ENCODE assay signal across 35 cellular contexts in genomic region chrX:44619039-44619438, GRCh38.
"Had no signal": no experiment of that assay in that cellular context is flagged by ENCODE, and none has a peak within 500 bp of the region (broad histone marks: within the 10 kb centered on the region; RNA-seq: fewer than 3 reads in every experiment).

No MANE protein-coding gene starts in this region.

- H3K9me3 ChIP-seq: adrenal gland, body of pancreas, breast epithelium had no signal

- H3K4me3 ChIP-seq: adrenal gland, body of pancreas, breast epithelium had no signal

- H3K9me3 Mint-ChIP-seq: activated B cell treated with CpG ODN at 0.5 μM for 24 hours; activated CD4-positive, alpha-beta memory T cell treated with anti-CD3 and anti-CD28 coated beads for 36 hours; activated CD4-positive, alpha-beta T cell treated with anti-CD3 and anti-CD28 coated beads, Interleukin-2, amount 10 ng/mL, durations not matched to agents 24 days and 14 days; activated CD8-positive, alpha-beta T cell treated with anti-CD3 and anti-CD28 coated beads for 36 hours; activated naive CD4-positive, alpha-beta T cell treated with anti-CD3 and anti-CD28 coated beads for 36 hours; activated naive CD4-positive, alpha-beta T cell treated with anti-CD3 and anti-CD28 coated beads, Interleukin-2, amount 50 U/mL, for 72 hours; activated naive CD8-positive, alpha-beta T cell treated with anti-CD3 and anti-CD28 coated beads for 36 hours; activated T-cell treated with anti-CD3 and anti-CD28 coated beads, Interleukin-2, amount 50 U/mL, for 4 hours; activated T-cell treated with anti-CD3 and anti-CD28 coated beads, Interleukin-2, amount 50 U/mL, for 72 hours; activated T-helper 1 cell treated with anti-CD3 and anti-CD28 coated beads, Interleukin-12 subunit alpha, Interleukin-12 subunit beta, Interleukin-2, Interleukin-4 antibody, amounts not matched to agents 30 ng/mL and 10 ng/mL and 1 ng/mL, durations not matched to agents 14 hours and 24 hours and 36 hours; activated T-helper 17 cell treated with anti-CD3 and anti-CD28 coated beads, Interleukin-2, amount 50 U/mL, for 72 hours; T-helper 1 cell treated with Interleukin-12 subunit alpha and Interleukin-12 subunit beta and Interleukin-4 antibody, amounts not matched to agents 30 μg/mL and 1 μg/mL, for 36 hours; T-helper 2 cell treated with Interferon-gamma antibody and Interleukin-4, amounts not matched to agents 5 μg/mL and 100 μg/mL, for 36 hours had no signal

- H3K36me3 ChIP-seq: adrenal gland, brain microvascular endothelial cell, breast epithelium had no signal

- H3K27me3 ChIP-seq: adrenal gland, body of pancreas, brain microvascular endothelial cell had no signal

- H3K36me3 Mint-ChIP-seq: activated CD4-positive, alpha-beta memory T cell treated with anti-CD3 and anti-CD28 coated beads for 36 hours; activated naive CD4-positive, alpha-beta T cell treated with anti-CD3 and anti-CD28 coated beads, Interleukin-2, amount 50 U/mL, for 72 hours; activated naive CD8-positive, alpha-beta T cell treated with anti-CD3 and anti-CD28 coated beads for 36 hours had no signal

- H3K4me3 Mint-ChIP-seq: activated B cell treated with CpG ODN at 0.5 μM for 24 hours; activated CD4-positive, alpha-beta memory T cell treated with anti-CD3 and anti-CD28 coated beads for 36 hours; activated CD4-positive, alpha-beta T cell treated with anti-CD3 and anti-CD28 coated beads, Interleukin-2, amount 10 ng/mL, durations not matched to agents 24 days and 14 days; activated CD8-positive, alpha-beta T cell treated with anti-CD3 and anti-CD28 coated beads for 36 hours; activated naive CD4-positive, alpha-beta T cell treated with anti-CD3 and anti-CD28 coated beads for 36 hours; activated naive CD8-positive, alpha-beta T cell treated with anti-CD3 and anti-CD28 coated beads for 36 hours; activated T-cell treated with anti-CD3 and anti-CD28 coated beads, Interleukin-2, amount 50 U/mL, for 4 hours; activated T-cell treated with anti-CD3 and anti-CD28 coated beads, Interleukin-2, amount 50 U/mL, for 72 hours; activated T-helper 1 cell treated with anti-CD3 and anti-CD28 coated beads, Interleukin-12 subunit alpha, Interleukin-12 subunit beta, Interleukin-2, Interleukin-4 antibody, amounts not matched to agents 30 ng/mL and 10 ng/mL and 1 ng/mL, durations not matched to agents 14 hours and 24 hours and 36 hours; activated T-helper 17 cell treated with anti-CD3 and anti-CD28 coated beads, Interleukin-2, amount 50 U/mL, for 72 hours; T-helper 1 cell treated with Interleukin-12 subunit alpha and Interleukin-12 subunit beta and Interleukin-4 antibody, amounts not matched to agents 30 μg/mL and 1 μg/mL, for 36 hours; T-helper 2 cell treated with Interferon-gamma antibody and Interleukin-4, amounts not matched to agents 5 μg/mL and 100 μg/mL, for 36 hours had no signal

- ATAC-seq: activated CD8-positive, alpha-beta T cell treated with anti-CD3 and anti-CD28 coated beads for 36 hours; activated naive CD4-positive, alpha-beta T cell treated with anti-CD3 and anti-CD28 coated beads, Interleukin-2, amount 50 U/mL, for 72 hours; activated T-cell treated with anti-CD3 and anti-CD28 coated beads, Interleukin-2, amount 50 U/mL, for 4 hours; activated T-cell treated with anti-CD3 and anti-CD28 coated beads, Interleukin-2, amount 50 U/mL, for 72 hours; activated T-helper 17 cell treated with anti-CD3 and anti-CD28 coated beads, Interleukin-2, amount 50 U/mL, for 72 hours; body of pancreas had no signal

- DNase-seq: activated B cell treated with CpG ODN at 0.5 μM for 24 hours; activated CD4-positive, alpha-beta memory T cell treated with anti-CD3 and anti-CD28 coated beads for 36 hours; activated CD4-positive, alpha-beta T cell treated with anti-CD3 and anti-CD28 coated beads for 4 hours; activated CD4-positive, alpha-beta T cell treated with anti-CD3 and anti-CD28 coated beads, Interleukin-2, amount 10 ng/mL, durations not matched to agents 24 days and 14 days; activated CD4-positive, alpha-beta T cell treated with anti-CD3 and anti-CD28 coated beads, Interleukin-2, amount 50 U/mL, for 1 hour; activated CD4-positive, alpha-beta T cell treated with anti-CD3 and anti-CD28 coated beads, Interleukin-2, amount 50 U/mL, for 4 hours; activated CD4-positive, CD25-positive, alpha-beta regulatory T cell treated with anti-CD3 and anti-CD28 coated beads, Interleukin-2, amount 50 U/mL, for 72 hours; activated CD8-positive, alpha-beta memory T cell treated with anti-CD3 and anti-CD28 coated beads, Interleukin-2, amount 50 U/mL, for 4 hours; activated CD8-positive, alpha-beta T cell treated with anti-CD3 and anti-CD28 coated beads for 36 hours; activated effector memory CD4-positive, alpha-beta T cell treated with anti-CD3 and anti-CD28 coated beads, Interleukin-2, amount 50 U/mL, for 16 hours; activated gamma-delta T cell treated with Interleukin-2 at 50 U/mL for 16 hours; activated naive CD4-positive, alpha-beta T cell; activated naive CD4-positive, alpha-beta T cell treated with anti-CD3 and anti-CD28 coated beads for 36 hours; activated naive CD4-positive, alpha-beta T cell treated with anti-CD3 and anti-CD28 coated beads, Interleukin-2, amount 50 U/mL, for 16 hours; activated naive CD8-positive, alpha-beta T cell treated with anti-CD3 and anti-CD28 coated beads for 36 hours; activated T-cell treated with anti-CD3 and anti-CD28 coated beads for 4 hours; activated T-cell treated with anti-CD3 and anti-CD28 coated beads, Interleukin-2, amount 50 U/mL, for 1 hour; activated T-cell treated with anti-CD3 and anti-CD28 coated beads, Interleukin-2, amount 50 U/mL, for 4 hours; activated T-cell treated with anti-CD3 and anti-CD28 coated beads, Interleukin-2, amount 50 U/mL, for 72 hours; adrenal gland; amniotic stem cell; aorta; body of pancreas; brain microvascular endothelial cell; central memory CD4-positive, alpha-beta T cell; T-helper 1 cell; T-helper 2 cell; T-helper 9 cell had no signal

- H3K27ac Mint-ChIP-seq: activated B cell treated with CpG ODN at 0.5 μM for 24 hours; activated CD4-positive, alpha-beta memory T cell treated with anti-CD3 and anti-CD28 coated beads for 36 hours; activated CD4-positive, alpha-beta T cell treated with anti-CD3 and anti-CD28 coated beads, Interleukin-2, amount 10 ng/mL, durations not matched to agents 24 days and 14 days; activated CD8-positive, alpha-beta T cell treated with anti-CD3 and anti-CD28 coated beads for 36 hours; activated naive CD4-positive, alpha-beta T cell treated with anti-CD3 and anti-CD28 coated beads for 36 hours; activated naive CD4-positive, alpha-beta T cell treated with anti-CD3 and anti-CD28 coated beads, Interleukin-2, amount 50 U/mL, for 72 hours; activated naive CD8-positive, alpha-beta T cell treated with anti-CD3 and anti-CD28 coated beads for 36 hours; activated T-cell treated with anti-CD3 and anti-CD28 coated beads, Interleukin-2, amount 50 U/mL, for 72 hours; activated T-helper 1 cell treated with anti-CD3 and anti-CD28 coated beads, Interleukin-12 subunit alpha, Interleukin-12 subunit beta, Interleukin-2, Interleukin-4 antibody, amounts not matched to agents 30 ng/mL and 10 ng/mL and 1 ng/mL, durations not matched to agents 14 hours and 24 hours and 36 hours; activated T-helper 17 cell treated with anti-CD3 and anti-CD28 coated beads, Interleukin-2, amount 50 U/mL, for 72 hours; T-helper 1 cell treated with Interleukin-12 subunit alpha and Interleukin-12 subunit beta and Interleukin-4 antibody, amounts not matched to agents 30 μg/mL and 1 μg/mL, for 36 hours; T-helper 2 cell treated with Interferon-gamma antibody and Interleukin-4, amounts not matched to agents 5 μg/mL and 100 μg/mL, for 36 hours had no signal

- H3K4me1 ChIP-seq: adrenal gland, body of pancreas, breast epithelium had no signal

- H3K27ac ChIP-seq: adrenal gland, body of pancreas, brain microvascular endothelial cell, breast epithelium, VCaP had no signal

- H3K27me3 Mint-ChIP-seq: activated B cell treated with CpG ODN at 0.5 μM for 24 hours; activated CD4-positive, alpha-beta memory T cell treated with anti-CD3 and anti-CD28 coated beads for 36 hours; activated CD4-positive, alpha-beta T cell treated with anti-CD3 and anti-CD28 coated beads, Interleukin-2, amount 10 ng/mL, durations not matched to agents 24 days and 14 days; activated CD8-positive, alpha-beta T cell treated with anti-CD3 and anti-CD28 coated beads for 36 hours; activated naive CD8-positive, alpha-beta T cell treated with anti-CD3 and anti-CD28 coated beads for 36 hours; activated T-helper 17 cell treated with anti-CD3 and anti-CD28 coated beads, Interleukin-2, amount 50 U/mL, for 72 hours had no signal

- H3K4me1 Mint-ChIP-seq: activated B cell treated with CpG ODN at 0.5 μM for 24 hours; activated CD4-positive, alpha-beta T cell treated with anti-CD3 and anti-CD28 coated beads, Interleukin-2, amount 10 ng/mL, durations not matched to agents 24 days and 14 days; activated naive CD8-positive, alpha-beta T cell treated with anti-CD3 and anti-CD28 coated beads for 36 hours; activated T-helper 17 cell treated with anti-CD3 and anti-CD28 coated beads, Interleukin-2, amount 50 U/mL, for 72 hours had no signal
